Comparison of ENCODE assay signal across 8 cellular contexts in genomic region chr15:62067448-62068044, GRCh38. TPM values are rescaled to one million over a fixed set of nuclear protein-coding genes. Genes with fewer than 3 reads are reported as not detected.
DNase-seq lines count a peak whose midpoint lies in the region; TF ChIP-seq lines count a peak whose summit lies in the region.

No MANE protein-coding gene starts in this region.

- H3K36me3 ChIP-seq in BLaER1 (no peaks in the 10 kb centered on the region), WERI-Rb-1 (no peaks in the 10 kb centered on the region), ectodermal cell (ENCODE audit: control insufficient read depth, insufficient read depth, low read length) (no peaks in the 10 kb centered on the region), testis (ENCODE audit: low read depth, missing control alignments) (no peaks in the 10 kb centered on the region)

- H3K27ac ChIP-seq in BLaER1 (no peak overlapping the region), H9 (ENCODE audit: insufficient read length, low read depth, low read length) (no peak overlapping the region), WERI-Rb-1 (no peak overlapping the region), ectodermal cell (ENCODE audit: insufficient read depth, low read depth, low read length, poor library complexity, severe bottlenecking) (no peak overlapping the region), testis (no peak overlapping the region)

- H3K9me3 ChIP-seq in BLaER1 (no peaks in the 10 kb centered on the region), H9 (ENCODE audit: control insufficient read depth, low read depth, low read length) (no peaks in the 10 kb centered on the region), WERI-Rb-1 (ENCODE audit: severe bottlenecking) (no peaks in the 10 kb centered on the region), ectodermal cell (ENCODE audit: control insufficient read depth, low read length) (no peaks in the 10 kb centered on the region), testis (no peaks in the 10 kb centered on the region)

- no peaks in the 10 kb centered on the region for H3K79me2 ChIP-seq in H9 (ENCODE audit: insufficient read depth, low read length)

- H4K8ac ChIP-seq in H9 (replicated peaks; ENCODE audit: insufficient read length, low read depth, low read length): no peak overlapping the region

- H4K20me1 ChIP-seq in BLaER1 (peaks cover 28% of the 10 kb centered on the region), H9 (ENCODE audit: control insufficient read depth, insufficient read depth, insufficient read length) (no peaks in the 10 kb centered on the region)

- peak overlapping the region; percentile 48 to 77 for H3K4me3 Mint-ChIP-seq in H9

- no peak overlapping the region for H3K4ac ChIP-seq in H9 (ENCODE audit: low read depth, low read length)

- no peak overlapping the region for H3K56ac ChIP-seq in H9 (ENCODE audit: insufficient read length, low read depth, low read length)

- DNase-seq in H9 (peak; percentile 50), WERI-Rb-1 (peak; percentile 31), midbrain (lab: John Stamatoyannopoulos, UW) (peak; percentile 11), testis (peak; percentile 40), NCI-H226 (no peak), GM10266 (ENCODE audit: extremely low spot score) (no peak)

- H2BK120ac ChIP-seq in H9 (ENCODE audit: low read depth, low read length, poor library complexity, severe bottlenecking): no peak overlapping the region

- H3K23ac ChIP-seq in H9 (ENCODE audit: insufficient read length, low read depth, low read length): no peak overlapping the region

- WGBS in H9 (ENCODE audit: extremely low coverage, insufficient read length, low lambda C conversion rate): no CpG with 5 or more reads among the region's 62 CpGs
- 3% methylated on average over 62 of the region's 62 CpGs for WGBS in ectodermal cell, 2 experiments
- 0 to 2% methylated on average over 12 to 27 of the region's 62 CpGs for WGBS in testis, 2 donors

- H3K27me3 ChIP-seq in BLaER1 (peaks cover 73% of the 10 kb centered on the region), H9 (ENCODE audit: insufficient read depth, low read length) (peaks cover 18% of the 10 kb centered on the region), WERI-Rb-1 (ENCODE audit: insufficient read depth, low read depth, severe bottlenecking) (no peaks in the 10 kb centered on the region), ectodermal cell (ENCODE audit: control insufficient read depth, insufficient read depth, low read length, poor library complexity, severe bottlenecking) (peaks cover 78% of the 10 kb centered on the region), testis (no peaks in the 10 kb centered on the region)

- H4K5ac ChIP-seq in H9 (ENCODE audit: insufficient read length, low read depth, low read length): no peak overlapping the region

- H3K27ac Mint-ChIP-seq in H9: no peak overlapping the region; a peak in 1 of 7 replicates

- H3K18ac ChIP-seq in H9 (ENCODE audit: insufficient read length, low read depth, low read length): no peak overlapping the region

- peaks cover 16 to 18% of the 10 kb centered on the region in 2 experiments for H3K4me1 Mint-ChIP-seq in H9

- no peak overlapping the region for H2AK5ac ChIP-seq in H9 (ENCODE audit: insufficient read length, low read length)

- H2BK5ac ChIP-seq in H9 (ENCODE audit: insufficient read length, low read length): no peak overlapping the region

- H3K4me2 ChIP-seq in BLaER1 (peak overlapping the region; percentile 74), H9 (ENCODE audit: insufficient read depth, insufficient read length, low read length) (peak overlapping the region; percentile 94)

- no peak overlapping the region for H2AFZ ChIP-seq in H9 (ENCODE audit: low read length)

- intact Hi-C loops in testis (cut with DNase I; ENCODE audit: low total_unique reads): no loop called here

- H3K4me1 ChIP-seq in BLaER1 (peaks cover 22% of the 10 kb centered on the region), H9 (ENCODE audit: insufficient read depth, low read length) (no peaks in the 10 kb centered on the region; the same call in 1 of the 2 replicates), ectodermal cell (ENCODE audit: control insufficient read depth, insufficient read depth, low read length) (peaks cover 8% of the 10 kb centered on the region), testis (peaks cover 4% of the 10 kb centered on the region)

- H3K9me3 Mint-ChIP-seq in H9: no peaks in the 10 kb centered on the region; a peak in 1 of 5 replicates

- H3K23me2 ChIP-seq in H9 (ENCODE audit: insufficient read length, low read depth, low read length, poor library complexity, severe bottlenecking): peaks cover 17% of the 10 kb centered on the region

- no peak overlapping the region for H3K14ac ChIP-seq in H9 (ENCODE audit: insufficient read depth, low read length)

- no peak overlapping the region for H2BK15ac ChIP-seq in H9 (ENCODE audit: low read depth, low read length)

- TF ChIP-seq CTCF in H9 (conservative IDR thresholded peaks at IDR 0.05) (no peak), WERI-Rb-1 (IDR thresholded peaks at IDR 0.05; ENCODE audit: low read depth, low read length) (peak; percentile 19; the same call in 1 of the 2 replicates), testis (IDR thresholded peaks at IDR 0.05) (no peak), GM10266 (IDR thresholded peaks at IDR 0.05; ENCODE audit: control insufficient read depth, insufficient read depth, low read depth, missing control alignments) (no peak)

- H2BK12ac ChIP-seq in H9 (ENCODE audit: insufficient read length, low read depth, low read length): no peak overlapping the region

- no peak overlapping the region for H2BK20ac ChIP-seq in H9 (ENCODE audit: low read depth, low read length, poor library complexity, severe bottlenecking)

- H3K9ac ChIP-seq in BLaER1 (no peak overlapping the region), H9 (ENCODE audit: extremely low read depth, insufficient read length, low read length) (no peak overlapping the region)

- H4K91ac ChIP-seq in H9 (ENCODE audit: insufficient read length, low read depth, low read length): no peak overlapping the region

- H3K4me3 ChIP-seq in BLaER1: peak overlapping the region; percentile 63
- peak overlapping the region; percentile 44 for H3K4me3 ChIP-seq in WERI-Rb-1 (ENCODE audit: low read depth, low read length)
- H3K4me3 ChIP-seq in ectodermal cell (ENCODE audit: insufficient read depth, low read depth, low read length): peak overlapping the region; percentile 18
- peak overlapping the region; percentile 51 to 61 for H3K4me3 ChIP-seq in testis

- TF ChIP-seq POLR2A in testis (IDR thresholded peaks at IDR 0.05): no peak

- no peaks in the 10 kb centered on the region for H3K36me3 Mint-ChIP-seq in H9 (ENCODE audit: insufficient read depth in 1 of 3, low read depth in 3 of 3)

- no peaks in the 10 kb centered on the region for H3K79me1 ChIP-seq in H9 (ENCODE audit: insufficient read depth, low read depth, low read length, poor library complexity, severe bottlenecking)

- H3K27me3 Mint-ChIP-seq in H9 (ENCODE audit: low read depth): peaks cover 74% of the 10 kb centered on the region

- H3T11ph ChIP-seq in H9 (ENCODE audit: low read length): no peak overlapping the region

RNA-seq across cellular contexts. Expression of gene C2CD4A, which starts 0.8 kb away (rescaled TPM):
- not detected in 2 replicates for total RNA-seq in H9 (2021)
- polyA plus RNA-seq in ectodermal cell (2013, experiment 1 of 4): not detected
- not detected for polyA plus RNA-seq in ectodermal cell (2013, experiment 2 of 4)
- not detected for polyA plus RNA-seq in ectodermal cell (2013, experiment 3 of 4)
- polyA plus RNA-seq in ectodermal cell (2013, experiment 4 of 4): not detected
- under 1 TPM; 0.12 to 0.39 TPM for total RNA-seq in testis
- polyA plus RNA-seq in testis (ENCODE audit: insufficient read depth, low read depth, low replicate concordance): 0.08 TPM

RNA-seq across cellular contexts. Expression of gene VPS13C, which starts 7.3 kb away (rescaled TPM):
- 13.1 and 14.2 TPM in 2 replicates for total RNA-seq in H9 (2021)
- polyA plus RNA-seq in ectodermal cell (2013, experiment 1 of 4): 15.0 TPM
- polyA plus RNA-seq in ectodermal cell (2013, experiment 2 of 4): 17.5 TPM
- 11.7 TPM for polyA plus RNA-seq in ectodermal cell (2013, experiment 3 of 4)
- 17.1 TPM for polyA plus RNA-seq in ectodermal cell (2013, experiment 4 of 4)
- 10 to 100 TPM; 86.1 to 89.1 TPM for total RNA-seq in testis
- 21.3 TPM for polyA plus RNA-seq in testis (ENCODE audit: insufficient read depth, low read depth, low replicate concordance)

Comparison
In these comparisons a context has a peak if more than half of its experiments do, and no peak if none do; other contexts are left out.
1. DNase-seq: peak in H9 (single experiment), WERI-Rb-1 (single experiment), midbrain (single experiment) and testis (single experiment); none in NCI-H226 (single experiment) and GM10266 (single experiment).
2. Peak in every context shown above with its lines, with median percentiles within 50 percentile points of each other: H3K4me3 ChIP-seq.